Comparison of ENCODE assay signal across 2 cellular contexts in the genomic region with DNA sequence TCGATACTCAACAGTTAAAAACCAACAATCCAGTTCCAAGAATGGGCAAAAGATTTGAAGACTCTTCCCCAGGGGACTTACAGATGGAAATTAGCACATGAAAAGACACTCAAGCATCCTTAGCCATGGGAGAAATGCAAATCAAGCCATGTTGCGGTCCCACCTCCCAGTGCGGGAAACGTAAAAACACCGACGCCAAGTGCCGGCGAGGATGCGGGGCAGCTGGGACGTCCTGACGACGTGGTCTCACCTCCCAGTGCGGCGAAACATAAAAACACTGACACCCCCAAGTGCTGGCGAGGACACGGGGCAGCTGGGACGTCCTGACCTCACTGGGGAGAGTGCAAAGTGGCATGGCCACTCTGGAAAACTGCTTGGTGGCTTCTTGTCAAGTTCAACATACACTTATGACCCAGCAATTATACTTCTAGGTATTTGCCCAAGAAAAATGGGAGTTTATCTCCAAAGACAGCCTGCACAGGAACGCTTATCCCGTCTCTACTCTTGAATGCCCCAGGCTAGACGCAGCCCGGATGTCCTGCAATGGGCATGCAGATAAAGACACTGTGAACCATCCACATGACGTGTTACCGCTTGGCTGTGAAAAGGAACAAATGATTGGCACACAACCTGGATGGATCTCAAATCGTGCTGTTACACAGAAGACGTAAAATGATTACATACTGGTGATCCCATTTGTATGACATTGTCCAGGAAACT.
TF ChIP-seq lines count a peak whose summit lies in the region.

No MANE protein-coding gene starts in this region.

TF ChIP-seq in HEK293, 187 proteins besides CTCF, POLR2A, EP300 and RAD21:
- TF ChIP-seq HOXA7 (CRISPR knock-in tag; IDR thresholded peaks at IDR 0.05; ENCODE audit: borderline replicate concordance): no peak
- peak; percentile 98 for TF ChIP-seq ZNF184 (tag by site-specific recombination; IDR thresholded peaks at IDR 0.05)
- TF ChIP-seq BCL11B (tag by site-specific recombination; IDR thresholded peaks at IDR 0.05; ENCODE audit: low read depth): no peak
- TF ChIP-seq ZNF362 (tag by site-specific recombination; IDR thresholded peaks at IDR 0.05): no peak

TF ChIP-seq in H1, 55 proteins besides CTCF, POLR2A, EP300 and RAD21:
- no peak for TF ChIP-seq FOSL1 (IDR thresholded peaks at IDR 0.05; ENCODE audit: insufficient read depth, low read depth, low read length)
- TF ChIP-seq SAP30 (IDR thresholded peaks at IDR 0.05; ENCODE audit: insufficient read depth, insufficient replicate concordance, low read length): no peak
- no peak for TF ChIP-seq TBP (IDR thresholded peaks at IDR 0.05; ENCODE audit: low read depth, low read length)
- TF ChIP-seq CREB1 (IDR thresholded peaks at IDR 0.05): peak; percentile 46; the same call in 1 of the 2 replicates
- no peak for TF ChIP-seq SP2 (IDR thresholded peaks at IDR 0.05; ENCODE audit: low read length)
- TF ChIP-seq E2F6 (IDR thresholded peaks at IDR 0.05): peak; percentile 80
- TF ChIP-seq MAX (IDR thresholded peaks at IDR 0.05): peak; percentile 72
- TF ChIP-seq ZNF274 (IDR thresholded peaks at IDR 0.05; ENCODE audit: borderline replicate concordance, extremely low read depth, low read length): no peak
- TF ChIP-seq CHD7 (IDR thresholded peaks at IDR 0.05; ENCODE audit: insufficient replicate concordance, low read length): no peak
- no peak for TF ChIP-seq NRF1 (IDR thresholded peaks at IDR 0.05; ENCODE audit: low read depth, low read length)
- no peak for TF ChIP-seq CEBPB (IDR thresholded peaks at IDR 0.05; ENCODE audit: low read depth, low read length)
- TF ChIP-seq KDM1A (IDR thresholded peaks at IDR 0.05; ENCODE audit: borderline replicate concordance, low read length): peak; percentile 71; the same call in 1 of the 2 replicates
